ENCODE assay signal across 1 cellular context in genomic region chr3:8963137-8963853, GRCh38.
A peak's percentile ranks its signal among the peaks of the same experiment; 100 is the strongest.
TF ChIP-seq lines count a peak whose summit lies in the region.

TSS of gene RAD18 (minus strand) at chr3:8963472. CDS start at chr3:8963385, 87 bp downstream.

TF ChIP-seq in HepG2, 621 proteins besides CTCF, POLR2A, EP300 and RAD21 (continued from another document):
- TF ChIP-seq, protein P1, sequence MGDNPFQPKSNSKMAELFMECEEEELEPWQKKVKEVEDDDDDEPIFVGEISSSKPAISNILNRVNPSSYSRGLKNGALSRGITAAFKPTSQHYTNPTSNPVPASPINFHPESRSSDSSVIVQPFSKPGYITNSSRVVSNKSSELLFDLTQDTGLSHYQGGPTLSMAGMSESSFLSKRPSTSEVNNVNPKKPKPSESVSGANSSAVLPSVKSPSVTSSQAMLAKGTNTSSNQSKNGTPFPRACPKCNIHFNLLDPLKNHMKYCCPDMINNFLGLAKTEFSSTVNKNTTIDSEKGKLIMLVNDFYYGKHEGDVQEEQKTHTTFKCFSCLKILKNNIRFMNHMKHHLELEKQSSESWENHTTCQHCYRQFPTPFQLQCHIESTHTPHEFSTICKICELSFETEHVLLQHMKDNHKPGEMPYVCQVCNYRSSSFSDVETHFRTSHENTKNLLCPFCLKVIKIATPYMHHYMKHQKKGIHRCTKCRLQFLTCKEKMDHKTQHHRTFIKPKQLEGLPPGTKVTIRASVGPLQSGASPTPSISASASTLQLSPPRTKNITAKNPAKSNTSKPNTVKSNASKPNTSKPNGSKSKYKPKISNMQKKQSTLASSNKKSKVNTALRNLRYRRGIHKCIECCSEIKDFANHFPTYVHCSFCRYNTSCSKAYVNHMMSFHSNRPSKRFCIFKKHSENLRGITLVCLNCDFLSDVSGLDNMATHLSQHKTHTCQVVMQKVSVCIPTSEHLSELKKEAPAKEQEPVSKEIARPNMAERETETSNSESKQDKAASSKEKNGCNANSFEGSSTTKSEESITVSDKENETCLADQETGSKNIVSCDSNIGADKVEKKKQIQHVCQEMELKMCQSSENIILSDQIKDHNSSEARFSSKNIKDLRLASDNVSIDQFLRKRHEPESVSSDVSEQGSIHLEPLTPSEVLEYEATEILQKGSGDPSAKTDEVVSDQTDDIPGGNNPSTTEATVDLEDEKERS (CRISPR knock-in tag; IDR thresholded peaks at IDR 0.05) = no peak
- TF ChIP-seq CBX5 (CRISPR knock-in tag; IDR thresholded peaks at IDR 0.05; ENCODE audit: borderline replicate concordance) = peak; percentile 48; the same call in 1 of the 2 replicates
- TF ChIP-seq SKIL (CRISPR knock-in tag; IDR thresholded peaks at IDR 0.05; ENCODE audit: borderline replicate concordance) = no peak
- TF ChIP-seq, protein P2, sequence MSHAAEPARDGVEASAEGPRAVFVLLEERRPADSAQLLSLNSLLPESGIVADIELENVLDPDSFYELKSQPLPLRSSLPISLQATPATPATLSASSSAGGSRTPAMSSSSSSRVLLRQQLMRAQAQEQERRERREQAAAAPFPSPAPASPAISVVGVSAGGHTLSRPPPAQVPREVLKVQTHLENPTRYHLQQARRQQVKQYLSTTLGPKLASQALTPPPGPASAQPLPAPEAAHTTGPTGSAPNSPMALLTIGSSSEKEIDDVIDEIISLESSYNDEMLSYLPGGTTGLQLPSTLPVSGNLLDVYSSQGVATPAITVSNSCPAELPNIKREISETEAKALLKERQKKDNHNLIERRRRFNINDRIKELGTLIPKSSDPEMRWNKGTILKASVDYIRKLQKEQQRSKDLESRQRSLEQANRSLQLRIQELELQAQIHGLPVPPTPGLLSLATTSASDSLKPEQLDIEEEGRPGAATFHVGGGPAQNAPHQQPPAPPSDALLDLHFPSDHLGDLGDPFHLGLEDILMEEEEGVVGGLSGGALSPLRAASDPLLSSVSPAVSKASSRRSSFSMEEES (CRISPR knock-in tag; IDR thresholded peaks at IDR 0.05) = no peak
- TF ChIP-seq ZNF136 (CRISPR knock-in tag; IDR thresholded peaks at IDR 0.05; ENCODE audit: low read depth) = 0 out of 2 replicates have a peak, but pooled peaks have one; percentile 59
- TF ChIP-seq ZNF547 (CRISPR knock-in tag; IDR thresholded peaks at IDR 0.05) = no peak
- no peak for TF ChIP-seq BHLHE40 (IDR thresholded peaks at IDR 0.05; ENCODE audit: low read length)
- TF ChIP-seq ZFY (CRISPR knock-in tag; IDR thresholded peaks at IDR 0.05) = peak; percentile 85
- TF ChIP-seq HDAC1 (CRISPR knock-in tag; IDR thresholded peaks at IDR 0.05) = peak; percentile 99
- TF ChIP-seq ZMYM2 (CRISPR knock-in tag; IDR thresholded peaks at IDR 0.05) = no peak
- 0 out of 2 replicates have a peak, but pooled peaks have one; percentile 35 for TF ChIP-seq ZBTB21 (CRISPR knock-in tag; IDR thresholded peaks at IDR 0.05)
- no peak for TF ChIP-seq DR1 (CRISPR knock-in tag; IDR thresholded peaks at IDR 0.05)
- TF ChIP-seq BATF2 (CRISPR knock-in tag; IDR thresholded peaks at IDR 0.05) = no peak
- TF ChIP-seq TAF1 (CRISPR knock-in tag; IDR thresholded peaks at IDR 0.05) = peak; percentile 45; the same call in 1 of the 2 replicates
- TF ChIP-seq ZNF7 (CRISPR knock-in tag; IDR thresholded peaks at IDR 0.05) = no peak
- no peak; the same call in 1 of the 2 replicates for TF ChIP-seq CEBPG (CRISPR knock-in tag; IDR thresholded peaks at IDR 0.05)
- TF ChIP-seq ZNF484 (CRISPR knock-in tag; IDR thresholded peaks at IDR 0.05; ENCODE audit: borderline replicate concordance, low read depth) = no peak
- peak; percentile 45; the same call in 1 of the 2 replicates for TF ChIP-seq ARID5B (CRISPR knock-in tag; IDR thresholded peaks at IDR 0.05)
- TF ChIP-seq TOE1 (CRISPR knock-in tag; IDR thresholded peaks at IDR 0.05) = no peak
- no peak for TF ChIP-seq ZNF883 (CRISPR knock-in tag; IDR thresholded peaks at IDR 0.05; ENCODE audit: not compliant biosample characterization)
- no peak for TF ChIP-seq ZNF451 (CRISPR knock-in tag; IDR thresholded peaks at IDR 0.05)
- peak; percentile 60; the same call in 1 of the 2 replicates for TF ChIP-seq ZSCAN21 (CRISPR knock-in tag; IDR thresholded peaks at IDR 0.05; ENCODE audit: borderline replicate concordance)
- TF ChIP-seq, protein P3, sequence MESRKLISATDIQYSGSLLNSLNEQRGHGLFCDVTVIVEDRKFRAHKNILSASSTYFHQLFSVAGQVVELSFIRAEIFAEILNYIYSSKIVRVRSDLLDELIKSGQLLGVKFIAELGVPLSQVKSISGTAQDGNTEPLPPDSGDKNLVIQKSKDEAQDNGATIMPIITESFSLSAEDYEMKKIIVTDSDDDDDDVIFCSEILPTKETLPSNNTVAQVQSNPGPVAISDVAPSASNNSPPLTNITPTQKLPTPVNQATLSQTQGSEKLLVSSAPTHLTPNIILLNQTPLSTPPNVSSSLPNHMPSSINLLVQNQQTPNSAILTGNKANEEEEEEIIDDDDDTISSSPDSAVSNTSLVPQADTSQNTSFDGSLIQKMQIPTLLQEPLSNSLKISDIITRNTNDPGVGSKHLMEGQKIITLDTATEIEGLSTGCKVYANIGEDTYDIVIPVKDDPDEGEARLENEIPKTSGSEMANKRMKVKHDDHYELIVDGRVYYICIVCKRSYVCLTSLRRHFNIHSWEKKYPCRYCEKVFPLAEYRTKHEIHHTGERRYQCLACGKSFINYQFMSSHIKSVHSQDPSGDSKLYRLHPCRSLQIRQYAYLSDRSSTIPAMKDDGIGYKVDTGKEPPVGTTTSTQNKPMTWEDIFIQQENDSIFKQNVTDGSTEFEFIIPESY (CRISPR knock-in tag; IDR thresholded peaks at IDR 0.05) = no peak; the same call in 1 of the 2 replicates
- TF ChIP-seq SMC3 (IDR thresholded peaks at IDR 0.05; ENCODE audit: low read length) = no peak
- no peak for TF ChIP-seq TEAD2 (CRISPR knock-in tag; IDR thresholded peaks at IDR 0.05)
- peak; percentile 81; the same call in 1 of the 2 replicates for TF ChIP-seq IRX3 (CRISPR knock-in tag; IDR thresholded peaks at IDR 0.05; ENCODE audit: borderline replicate concordance, low read depth)
- no peak for TF ChIP-seq ZZZ3 (CRISPR knock-in tag; IDR thresholded peaks at IDR 0.05; ENCODE audit: borderline replicate concordance)
- TF ChIP-seq ZNF737 (CRISPR knock-in tag; IDR thresholded peaks at IDR 0.05; ENCODE audit: borderline replicate concordance) = no peak
- no peak for TF ChIP-seq SMAD9 (CRISPR knock-in tag; IDR thresholded peaks at IDR 0.05)
- no peak for TF ChIP-seq PBX2 (CRISPR knock-in tag; IDR thresholded peaks at IDR 0.05)
- TF ChIP-seq ZNF333 (CRISPR knock-in tag; IDR thresholded peaks at IDR 0.05; ENCODE audit: borderline replicate concordance) = no peak
- no peak for TF ChIP-seq MIXL1 (CRISPR knock-in tag; IDR thresholded peaks at IDR 0.05)
- no peak for TF ChIP-seq EEA1 (CRISPR knock-in tag; IDR thresholded peaks at IDR 0.05; ENCODE audit: borderline replicate concordance)
- no peak; the same call in 1 of the 2 replicates for TF ChIP-seq ZNF83 (CRISPR knock-in tag; IDR thresholded peaks at IDR 0.05; ENCODE audit: borderline replicate concordance)
- TF ChIP-seq, protein P4, sequence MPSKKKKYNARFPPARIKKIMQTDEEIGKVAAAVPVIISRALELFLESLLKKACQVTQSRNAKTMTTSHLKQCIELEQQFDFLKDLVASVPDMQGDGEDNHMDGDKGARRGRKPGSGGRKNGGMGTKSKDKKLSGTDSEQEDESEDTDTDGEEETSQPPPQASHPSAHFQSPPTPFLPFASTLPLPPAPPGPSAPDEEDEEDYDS (CRISPR knock-in tag; IDR thresholded peaks at IDR 0.05) = peak; percentile 69; the same call in 1 of the 2 replicates
- no peak for TF ChIP-seq ZNF776 (CRISPR knock-in tag; IDR thresholded peaks at IDR 0.05)
- TF ChIP-seq ELF4 (CRISPR knock-in tag; IDR thresholded peaks at IDR 0.05; ENCODE audit: borderline replicate concordance) = no peak
- TF ChIP-seq ZNF10 (CRISPR knock-in tag; IDR thresholded peaks at IDR 0.05; ENCODE audit: borderline replicate concordance, low read depth) = no peak
